In the genomic region with DNA sequence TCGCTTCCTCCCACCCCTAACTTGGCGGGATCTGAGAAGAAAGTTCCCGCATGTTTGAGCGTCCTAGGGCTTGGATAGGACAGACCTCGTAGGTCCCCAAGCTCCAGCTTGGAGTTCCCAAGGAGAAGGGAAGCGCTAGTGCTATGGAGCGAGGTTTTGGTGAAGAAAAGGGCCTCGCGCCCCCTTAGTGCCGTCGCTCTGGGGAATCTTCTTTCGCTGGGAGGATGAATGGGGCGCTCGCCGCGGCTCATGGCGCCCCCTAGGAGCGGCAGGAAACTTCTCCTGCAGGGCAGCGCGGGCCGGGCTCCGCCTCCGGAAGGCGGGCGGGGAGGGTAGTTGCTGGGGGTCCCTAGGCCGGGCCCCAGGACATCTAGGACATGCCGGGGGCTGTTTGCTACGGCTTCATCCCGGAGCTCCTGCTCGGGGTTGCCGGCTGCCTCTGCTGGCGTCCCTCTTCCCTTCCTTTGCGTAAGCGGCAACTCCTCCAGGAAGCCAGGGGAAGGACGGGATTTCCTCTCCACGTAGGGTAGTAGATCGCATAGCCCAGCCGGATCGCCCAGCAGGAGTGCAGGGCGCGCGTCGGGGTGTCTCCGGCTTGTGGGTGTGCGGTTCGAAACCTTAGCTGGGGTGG, we compare ENCODE assay signal across 12 cellular contexts. TPM values are rescaled to one million over a fixed set of nuclear protein-coding genes. Genes with fewer than 3 reads are reported as not detected.
DNase-seq lines count a peak whose midpoint lies in the region; TF ChIP-seq lines count a peak whose summit lies in the region.
"Had no signal": no experiment of that assay in that cellular context is flagged by ENCODE, and none has a peak within 500 bp of the region (broad histone marks: within the 10 kb centered on the region; RNA-seq: fewer than 3 reads in every experiment).

No MANE protein-coding gene starts in this region.

- H3K27me3 Mint-ChIP-seq in endodermal cell (ENCODE audit: insufficient read depth) = peaks cover 94% of the 10 kb centered on the region
- peaks cover 100% of the 10 kb centered on the region for H3K27me3 Mint-ChIP-seq in nephron (ENCODE audit: low read depth)
- peaks cover 66 to 68% (median 67%) of the 10 kb centered on the region in 3 donors for H3K27me3 Mint-ChIP-seq in CD14-positive monocyte (ENCODE audit: low read depth in 3 of 3)

- TF ChIP-seq POLR2A in Peyer's patch (IDR thresholded peaks at IDR 0.05) = no peak

- H3K27ac Mint-ChIP-seq in endodermal cell (no peak overlapping the region), nephron (no peak overlapping the region), CD14-positive monocyte (no peak overlapping the region)
- H3K27ac Mint-ChIP-seq: activated CD8-positive, alpha-beta T cell treated with anti-CD3 and anti-CD28 coated beads for 36 hours had no signal

- intact Hi-C loops in CD14-positive monocyte (cut with micrococcal nuclease) = no loop called here

- CTCF ChIA-PET in HEK293 (lab: Yijun Ruan, JAX) = interaction anchor here (0.6 to 1.4 kb wide), 3 partner anchors 15 to 655 kb away, joined by 3 read pairs; no protein-coding TSS in a partner anchor

- 0 to 1% methylated on average over 14 to 46 of the region's 46 CpGs for WGBS in endodermal cell (ENCODE audit: insufficient coverage in 1 of 2, insufficient read length in 1 of 2), 2 experiments

- POLR2A ChIA-PET in HEK293 (lab: Yijun Ruan, JAX) = no interaction called here

- H3K9ac ChIP-seq in endodermal cell (ENCODE audit: extremely low read depth, low read length, poor library complexity, severe bottlenecking) = no peak overlapping the region

- H3K9me3 Mint-ChIP-seq in endodermal cell = peaks cover 7% of the 10 kb centered on the region
- H3K9me3 Mint-ChIP-seq in nephron = peaks cover 11% of the 10 kb centered on the region
- H3K9me3 Mint-ChIP-seq in CD14-positive monocyte = peaks cover 0 to 31% (median 22%) of the 10 kb centered on the region in 7 donors

- DNase-seq in AG09309 (ENCODE audit: low read depth) (no peak), endodermal cell (peak; percentile 89), DMS153 treated with DMSO at 0.1 percent for 48 hours (lab: John Stamatoyannopoulos, UW; ENCODE audit: unreplicated experiment) (no peak), Peyer's patch (no peak), CD14-positive monocyte (ENCODE audit: low spot score) (no peak)
- no peak for DNase-seq in activated effector memory CD4-positive, alpha-beta T cell treated with anti-CD3 and anti-CD28 coated beads, Interleukin-2, amount 50 U/mL, for 16 hours
- DNase-seq: activated CD8-positive, alpha-beta T cell treated with anti-CD3 and anti-CD28 coated beads for 36 hours; anterior cingulate cortex; NCI-H2081 had no signal

- H3K4me3 ChIP-seq in AG09309 (ENCODE audit: control insufficient read depth, low read depth, low read length) (peak overlapping the region; percentile 50), HEK293 (ENCODE audit: low read depth, low read length) (peak overlapping the region; percentile 14), endodermal cell (ENCODE audit: low read length) (peak overlapping the region; percentile 84), Peyer's patch (no peak overlapping the region)
- H3K4me3 ChIP-seq: prostate gland had no signal

- H3K4me1 Mint-ChIP-seq in endodermal cell (peaks cover 15% of the 10 kb centered on the region), nephron (no peaks in the 10 kb centered on the region), CD14-positive monocyte (no peaks in the 10 kb centered on the region)

- H3K4me1 ChIP-seq in HEK293 (ENCODE audit: control insufficient read depth, insufficient read depth, low read length) (no peaks in the 10 kb centered on the region), endodermal cell (ENCODE audit: control insufficient read depth, insufficient read depth, low read length) (peaks cover 4% of the 10 kb centered on the region), Peyer's patch (no peaks in the 10 kb centered on the region)
- H3K4me1 ChIP-seq: prostate gland had no signal

- H3K9me3 ChIP-seq in HEK293 (ENCODE audit: control insufficient read depth, insufficient read depth, low read depth, low read length) = no peaks in the 10 kb centered on the region
- peaks cover 11% of the 10 kb centered on the region for H3K9me3 ChIP-seq in endodermal cell (ENCODE audit: control insufficient read depth, low read length)
- H3K9me3 ChIP-seq in Peyer's patch = peaks cover 0 to 3% (median 0%) of the 10 kb centered on the region in 4 donors
- H3K9me3 ChIP-seq: prostate gland had no signal

- H3K36me3 ChIP-seq in HEK293 (ENCODE audit: control insufficient read depth in 2 of 2, insufficient read depth in 1 of 2, low read length in 2 of 2) (no peaks in the 10 kb centered on the region), endodermal cell (ENCODE audit: control insufficient read depth, insufficient read depth, low read length) (no peaks in the 10 kb centered on the region), Peyer's patch (no peaks in the 10 kb centered on the region)
- H3K36me3 ChIP-seq: prostate gland had no signal

- peak overlapping the region; percentile 69 for H3K4me3 Mint-ChIP-seq in endodermal cell
- peak overlapping the region in 2 of 3 experiments; percentile 28 to 43 for H3K4me3 Mint-ChIP-seq in nephron
- H3K4me3 Mint-ChIP-seq in CD14-positive monocyte = peak overlapping the region in 1 of 2 donors; percentile 82
- H3K4me3 Mint-ChIP-seq: activated CD8-positive, alpha-beta T cell treated with anti-CD3 and anti-CD28 coated beads for 36 hours had no signal

- H3K27me3 ChIP-seq in endodermal cell (ENCODE audit: control insufficient read depth, insufficient read depth, low read length, poor library complexity, severe bottlenecking) (peaks cover 91% of the 10 kb centered on the region), Peyer's patch (peaks cover 0 to 36% of the 10 kb centered on the region in 2 donors)

- H3K27ac ChIP-seq in HEK293 (ENCODE audit: extremely low read depth, low read depth, low read length) = no peak overlapping the region
- H3K27ac ChIP-seq in endodermal cell (ENCODE audit: low read depth, low read length) = no peak overlapping the region
- H3K27ac ChIP-seq in Peyer's patch = no peak overlapping the region
- H3K27ac ChIP-seq: prostate gland had no signal

- peak; percentile 44 for TF ChIP-seq CTCF in AG09309 (IDR thresholded peaks at IDR 0.05; ENCODE audit: control insufficient read depth, insufficient read depth, low read depth, low read length, missing control alignments)
- TF ChIP-seq CTCF in HEK293 (tag by site-specific recombination; IDR thresholded peaks at IDR 0.05) = no peak
- peak; percentile 86 for TF ChIP-seq CTCF in endodermal cell (conservative IDR thresholded peaks at IDR 0.05)
- TF ChIP-seq CTCF in nephron (IDR thresholded peaks at IDR 0.05; ENCODE audit: unreplicated experiment in 3 of 3) = peak in 1 of 3 experiments; percentile 15
- TF ChIP-seq CTCF in Peyer's patch (IDR thresholded peaks at IDR 0.05) = no peak
- no peak for TF ChIP-seq CTCF in CD14-positive monocyte (IDR thresholded peaks at IDR 0.05)

- no peaks in the 10 kb centered on the region for H3K36me3 Mint-ChIP-seq in endodermal cell (ENCODE audit: low read depth)
- peaks cover 5% of the 10 kb centered on the region for H3K36me3 Mint-ChIP-seq in nephron (ENCODE audit: low read depth)
- peaks cover 0 to 2% of the 10 kb centered on the region in 2 donors for H3K36me3 Mint-ChIP-seq in CD14-positive monocyte

TF ChIP-seq in HEK293, 187 proteins besides CTCF, POLR2A, EP300 and RAD21 (continues in another document):
- peak; percentile 61; the same call in 1 of the 2 replicates for TF ChIP-seq ZNF580 (tag by site-specific recombination; IDR thresholded peaks at IDR 0.05)
- 0 out of 2 replicates have a peak, but pooled peaks have one; percentile 34 for TF ChIP-seq SP3 (tag by site-specific recombination; IDR thresholded peaks at IDR 0.05)
- peak; percentile 24; the same call in 1 of the 2 replicates for TF ChIP-seq GLIS1 (tag by site-specific recombination; IDR thresholded peaks at IDR 0.05)
- no peak for TF ChIP-seq SALL2 (tag by site-specific recombination; IDR thresholded peaks at IDR 0.05; ENCODE audit: borderline replicate concordance)
- peak; percentile 58 for TF ChIP-seq ZNF335 (tag by site-specific recombination; conservative IDR thresholded peaks at IDR 0.05)
- no peak for TF ChIP-seq ZNF112 (tag by site-specific recombination; IDR thresholded peaks at IDR 0.05)
- no peak for TF ChIP-seq ZNF391 (tag by site-specific recombination; IDR thresholded peaks at IDR 0.05; ENCODE audit: borderline replicate concordance, low read depth)
- TF ChIP-seq ZNF169 (tag by site-specific recombination; IDR thresholded peaks at IDR 0.05) = no peak
- TF ChIP-seq ZNF366 (tag by site-specific recombination; conservative IDR thresholded peaks at IDR 0.05) = no peak
- TF ChIP-seq ZBTB21 (tag by site-specific recombination; IDR thresholded peaks at IDR 0.05) = no peak
- TF ChIP-seq ZNF114 (tag by site-specific recombination; IDR thresholded peaks at IDR 0.05) = no peak
- TF ChIP-seq BCL11A (tag by site-specific recombination; IDR thresholded peaks at IDR 0.05; ENCODE audit: low read depth) = no peak
- TF ChIP-seq ZNF514 (tag by site-specific recombination; IDR thresholded peaks at IDR 0.05) = no peak
- no peak for TF ChIP-seq ZBTB48 (tag by site-specific recombination; IDR thresholded peaks at IDR 0.05)
- TF ChIP-seq KLF9 (tag by site-specific recombination; IDR thresholded peaks at IDR 0.05; ENCODE audit: low read depth) = no peak
- TF ChIP-seq GLIS2 (tag by site-specific recombination; IDR thresholded peaks at IDR 0.05) = peak; percentile 52; the same call in 1 of the 2 replicates
- TF ChIP-seq ZNF423 (tag by site-specific recombination; IDR thresholded peaks at IDR 0.05) = no peak
- no peak for TF ChIP-seq ZNF239 (tag by site-specific recombination; IDR thresholded peaks at IDR 0.05)
- TF ChIP-seq ZFP3 (tag by site-specific recombination; IDR thresholded peaks at IDR 0.05; ENCODE audit: low read depth) = no peak
- TF ChIP-seq ZNF132 (tag by site-specific recombination; IDR thresholded peaks at IDR 0.05; ENCODE audit: borderline replicate concordance) = no peak

RNA-seq across cellular contexts. Expression of gene SKOR2, which starts 11.9 kb away (rescaled TPM):
- under 1 TPM in 1 of 2 donors, not detected in 1; 0.18 TPM for total RNA-seq in endodermal cell
- 0.43 TPM for polyA plus RNA-seq in endodermal cell (2013, experiment 1 of 2)
- polyA plus RNA-seq in endodermal cell (2013, experiment 2 of 2) = 0.66 TPM
- total RNA-seq in Peyer's patch = not detected
- not detected for polyA plus RNA-seq in CD14-positive monocyte
- total RNA-seq: activated CD8-positive, alpha-beta T cell treated with anti-CD3 and anti-CD28 coated beads for 36 hours had no signal

Comparison
In these comparisons a context has a peak if more than half of its experiments do, and no peak if none do; other contexts are left out.
1. H3K4me3 ChIP-seq: peak in AG09309 (single experiment), HEK293 (single experiment) and endodermal cell (single experiment); none in Peyer's patch (0 of 4).
2. CTCF ChIP-seq: peak in AG09309 (single experiment) and endodermal cell (single experiment); none in HEK293 (single experiment), Peyer's patch (0 of 6) and CD14-positive monocyte (single experiment).